In the genomic region with DNA sequence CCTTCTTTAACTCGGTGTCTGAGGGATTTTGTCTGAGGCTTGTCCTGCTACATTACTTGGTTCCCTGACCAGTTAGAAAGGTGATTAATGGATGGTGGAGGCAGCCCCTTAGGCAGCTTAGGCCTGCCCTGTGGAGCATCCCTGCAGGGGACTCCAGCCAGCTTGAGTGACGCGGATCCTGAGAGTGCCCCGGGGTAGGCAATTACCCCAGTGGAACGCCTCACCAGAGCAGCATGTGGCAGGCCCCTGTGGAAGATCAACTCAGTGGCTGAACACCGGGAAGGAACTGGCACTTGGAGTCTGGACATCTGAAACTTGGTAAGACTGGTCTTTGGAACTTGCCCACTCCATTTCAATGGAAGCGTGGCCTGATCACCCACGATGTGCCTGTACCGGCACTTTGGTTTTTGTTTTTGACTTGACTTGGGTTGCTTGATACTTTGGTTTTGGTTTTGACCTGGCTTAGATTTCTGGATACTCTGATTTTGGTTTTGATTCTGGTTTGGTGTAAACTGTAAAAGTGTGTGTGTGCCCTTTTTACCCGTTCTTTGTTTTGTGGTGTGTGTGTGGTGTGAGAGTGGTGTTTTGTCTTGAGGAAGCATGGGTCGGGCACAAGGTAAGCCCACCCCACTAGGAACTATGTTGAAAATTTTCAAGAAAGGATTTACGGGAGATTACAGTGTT, we compare ENCODE assay signal across 15 cellular contexts. TPM values are rescaled to one million over a fixed set of nuclear protein-coding genes. Genes with fewer than 3 reads are reported as not detected.
"Had no signal": no experiment of that assay in that cellular context is flagged by ENCODE, and none has a peak within 500 bp of the region (broad histone marks: within the 10 kb centered on the region; RNA-seq: fewer than 3 reads in every experiment).

No MANE protein-coding gene starts in this region.

RNA-seq across cellular contexts. Expression of a gene that starts 18.9 kb away (rescaled TPM):
- total RNA-seq: pulmonary artery endothelial cell had no signal

RNA-seq across cellular contexts. Expression of a gene that starts 27.9 kb away (rescaled TPM):
- total RNA-seq: naive thymus-derived CD8-positive, alpha-beta T cell; natural killer cell treated with Interleukin-12 subunit alpha and Interleukin-12 subunit beta and Interleukin-15 and Interleukin-18, amount 100 ng/mL, for 72 hours; omental fat pad; osteocyte; pancreas; posterior vena cava; prostate gland; pulmonary artery endothelial cell; right atrium auricular region; smooth muscle cell; suprapubic skin; transverse colon; upper lobe of left lung; ureter; vagina had no signal
